In the genomic region with DNA sequence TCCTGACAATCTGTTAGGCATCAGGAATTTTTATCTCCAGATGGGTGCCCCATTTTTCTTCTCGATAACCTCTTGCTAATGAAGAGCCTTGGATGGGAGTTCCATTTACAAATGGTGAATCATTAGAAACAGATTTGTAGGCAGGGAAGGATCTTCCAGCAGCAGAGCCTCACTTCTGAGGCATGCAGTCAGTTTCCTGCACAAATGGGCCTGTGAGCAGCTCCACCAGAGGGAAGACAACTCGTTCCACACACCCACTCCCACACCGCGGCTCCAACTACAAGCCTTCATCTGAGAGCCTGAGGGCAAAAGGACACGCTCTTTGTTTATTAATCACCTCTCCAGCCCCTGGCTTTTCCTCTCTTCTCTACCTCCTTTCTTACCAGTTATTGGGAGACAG, we compare ENCODE assay signal across 16 cellular contexts.
A peak's percentile ranks its signal among the peaks of the same experiment; 100 is the strongest.
DNase-seq lines count a peak whose midpoint lies in the region; ATAC-seq and TF ChIP-seq lines count a peak whose summit lies in the region.
"Had no signal": no experiment of that assay in that cellular context is flagged by ENCODE, and none has a peak within 500 bp of the region (broad histone marks: within the 10 kb centered on the region; RNA-seq: fewer than 3 reads in every experiment).

No MANE protein-coding gene starts in this region.

- H3K27ac ChIP-seq in SJCRH30: no peak overlapping the region
- H3K27ac ChIP-seq: ascending aorta, SJSA1, VCaP had no signal

- H3K4me1 ChIP-seq in SJCRH30: no peaks in the 10 kb centered on the region
- H3K4me1 ChIP-seq: ascending aorta had no signal

- H3K9me3 ChIP-seq in SJCRH30 (replicated peaks): no peaks in the 10 kb centered on the region
- H3K9me3 ChIP-seq: ascending aorta, SJSA1 had no signal

- ATAC-seq in HG03095 (IDR thresholded peaks at IDR 0.05; ENCODE audit: unreplicated experiment): no peak
- ATAC-seq: left lobe of liver had no signal

- no peaks in the 10 kb centered on the region for H3K36me3 ChIP-seq in SJCRH30
- H3K36me3 ChIP-seq: ascending aorta, SJSA1 had no signal

- H3K4me3 ChIP-seq in HFF-Myc (replicated peaks; ENCODE audit: low read depth, low read length): no peak overlapping the region
- H3K4me3 ChIP-seq in cardiac fibroblast (replicated peaks in 1 of 2; ENCODE audit: low read depth in 2 of 2, low read length in 2 of 2): no peak overlapping the region
- no peak overlapping the region for H3K4me3 ChIP-seq in SJCRH30
- H3K4me3 ChIP-seq: ascending aorta, SJSA1 had no signal

- no peaks in the 10 kb centered on the region for H3K27me3 ChIP-seq in SJCRH30
- H3K27me3 ChIP-seq: ascending aorta, SJSA1 had no signal

- DNase-seq in AG08395 (ENCODE audit: low spot score) (peak; percentile 70), HFF-Myc (ENCODE audit: extremely low read depth, low read depth) (peak; percentile 14), cardiac fibroblast (ENCODE audit: low read depth in 2 of 2) (peak; percentile 51 to 63), kidney glomerular epithelial cell (lab: John Stamatoyannopoulos, UW) (peak; percentile 35), Ammon's horn (ENCODE audit: low spot score) (no peak), SJCRH30 (no peak), DMS79 treated with DMSO at 0.1 percent for 48 hours (lab: John Stamatoyannopoulos, UW) (no peak)
- DNase-seq: activated naive CD4-positive, alpha-beta T cell; activated T-cell treated with anti-CD3 and anti-CD28 coated beads for 4 hours; NCI-H1417 treated with DMSO at 0.1 percent for 48 hours; NCI-H774 had no signal

- TF ChIP-seq CTCF in HFF-Myc (IDR thresholded peaks at IDR 0.05; ENCODE audit: low read depth, low read length, missing control alignments) (no peak), cardiac fibroblast (IDR thresholded peaks at IDR 0.05; ENCODE audit: low read depth, low read length) (no peak)

Comparison
In these comparisons a context has a peak if more than half of its experiments do, and no peak if none do; other contexts are left out.
1. DNase-seq: peak in AG08395 (single experiment), HFF-Myc (single experiment), cardiac fibroblast (2 of 2) and kidney glomerular epithelial cell (single experiment); none in Ammon's horn (single experiment), SJCRH30 (0 of 2) and DMS79 treated with DMSO at 0.1 percent for 48 hours (single experiment).